In the genomic region with DNA sequence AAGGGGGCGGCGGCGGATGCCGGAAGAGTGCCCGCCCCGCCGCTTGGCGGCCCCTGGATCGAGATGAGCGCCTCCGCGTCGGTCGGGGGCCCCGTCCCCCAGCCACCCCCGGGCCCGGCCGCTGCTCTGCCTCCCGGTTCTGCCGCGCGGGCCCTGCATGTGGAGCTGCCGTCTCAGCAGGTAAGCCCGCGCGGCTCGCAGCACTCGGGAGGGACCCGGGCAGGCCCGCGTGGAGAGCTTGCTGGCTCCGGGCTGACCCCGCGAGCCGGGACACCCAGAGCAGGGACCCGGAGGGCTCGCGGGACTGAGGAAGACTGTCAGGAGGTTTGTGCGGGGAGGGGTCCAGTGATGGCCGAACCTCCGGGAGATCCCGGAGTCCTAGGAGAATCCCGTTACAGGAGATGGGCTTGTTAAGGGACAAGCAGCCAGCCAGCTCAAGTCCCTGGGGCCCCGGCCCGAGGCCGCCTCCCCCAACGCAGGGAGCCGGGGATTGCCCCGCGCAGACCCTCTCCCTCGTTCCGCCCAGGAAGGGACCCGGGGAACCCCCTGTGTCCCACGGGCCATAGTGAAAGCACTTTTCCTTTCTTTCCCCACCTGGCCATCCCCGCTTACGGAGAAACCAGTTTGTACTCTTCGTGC, we compare ENCODE assay signal across 8 cellular contexts. TPM values are rescaled to one million over a fixed set of nuclear protein-coding genes. Genes with fewer than 3 reads are reported as not detected.
DNase-seq lines count a peak whose midpoint lies in the region; ATAC-seq and TF ChIP-seq lines count a peak whose summit lies in the region.

No MANE protein-coding gene starts in this region.

- H3K27ac Mint-ChIP-seq in activated T-helper 2 cell treated with anti-CD3 and anti-CD28 coated beads, Interferon-gamma antibody, Interleukin-2, Interleukin-4, amounts not matched to agents 10 μg/mL and 5 μg/mL and 100 μg/mL, durations not matched to agents 14 hours and 24 hours and 36 hours = peak overlapping the region; percentile 92

- no peaks in the 10 kb centered on the region for H3K27me3 Mint-ChIP-seq in activated T-helper 2 cell treated with anti-CD3 and anti-CD28 coated beads, Interferon-gamma antibody, Interleukin-2, Interleukin-4, amounts not matched to agents 10 μg/mL and 5 μg/mL and 100 μg/mL, durations not matched to agents 14 hours and 24 hours and 36 hours (ENCODE audit: low read depth)

- H3K9me3 Mint-ChIP-seq in activated T-helper 2 cell treated with anti-CD3 and anti-CD28 coated beads, Interferon-gamma antibody, Interleukin-2, Interleukin-4, amounts not matched to agents 10 μg/mL and 5 μg/mL and 100 μg/mL, durations not matched to agents 14 hours and 24 hours and 36 hours = no peaks in the 10 kb centered on the region

- no peaks in the 10 kb centered on the region for H3K9me3 ChIP-seq in HAP-1
- no peaks in the 10 kb centered on the region for H3K9me3 ChIP-seq in gastroesophageal sphincter
- no peaks in the 10 kb centered on the region for H3K9me3 ChIP-seq in trophoblast cell (ENCODE audit: insufficient read depth, low read depth, low read length)

- H3K4me1 Mint-ChIP-seq in activated T-helper 2 cell treated with anti-CD3 and anti-CD28 coated beads, Interferon-gamma antibody, Interleukin-2, Interleukin-4, amounts not matched to agents 10 μg/mL and 5 μg/mL and 100 μg/mL, durations not matched to agents 14 hours and 24 hours and 36 hours (ENCODE audit: low read depth) = peaks cover 13% of the 10 kb centered on the region

- 0% methylated on average over 4 of the region's 57 CpGs for whole genome bisulfite sequencing in gastroesophageal sphincter (ENCODE audit: low coverage in 1 of 2), 2 donors
- no CpG with 5 or more reads among the region's 57 CpGs for WGBS in trophoblast cell (ENCODE audit: extremely low coverage, insufficient coverage, insufficient read length)

- H3K4me1 ChIP-seq in HAP-1 (peaks cover 8% of the 10 kb centered on the region; the same call in 1 of the 2 replicates), gastroesophageal sphincter (peaks cover 0 to 50% (median 9%) of the 10 kb centered on the region in 3 donors), trophoblast cell (ENCODE audit: control insufficient read depth in 1 of 2, insufficient read depth in 2 of 2, low read length in 2 of 2) (peaks cover 14 to 19% of the 10 kb centered on the region in 2 experiments)

- no peak for TF ChIP-seq POLR2A in gastroesophageal sphincter (IDR thresholded peaks at IDR 0.05)

- DNase-seq in GM12864 (ENCODE audit: low read depth) (no peak), HAP-1 (ENCODE audit: low spot score in 2 of 2) (peak; percentile 36 to 60), NCI-H1105 treated with DMSO at 0.1 percent for 48 hours (lab: John Stamatoyannopoulos, UW) (peak; percentile 40), trophoblast cell (peak; percentile 40 to 58), NCI-H1930 (lab: John Stamatoyannopoulos, UW) (no peak), OCI-M2 (lab: John Stamatoyannopoulos, UW; ENCODE audit: unreplicated experiment) (no peak)
- peak; percentile 48 for DNase-seq in activated T-helper 2 cell treated with anti-CD3 and anti-CD28 coated beads, Interferon-gamma antibody, Interleukin-2, Interleukin-4, amounts not matched to agents 10 μg/mL and 5 μg/mL and 100 μg/mL, durations not matched to agents 14 hours and 24 hours and 36 hours (ENCODE audit: low spot score)

- peak overlapping the region; percentile 5 for H4K12ac ChIP-seq in trophoblast cell (ENCODE audit: low read depth, low read length)

- no peak overlapping the region for H2AK5ac ChIP-seq in trophoblast cell (ENCODE audit: low read length)

- H4K8ac ChIP-seq in trophoblast cell (ENCODE audit: low read depth, low read length) = peak overlapping the region; percentile 25

- peak overlapping the region; percentile 16 for H4K91ac ChIP-seq in trophoblast cell (ENCODE audit: low read depth, low read length)

- H3K36me3 ChIP-seq in HAP-1 (replicated peaks) = no peaks in the 10 kb centered on the region
- H3K36me3 ChIP-seq in gastroesophageal sphincter = no peaks in the 10 kb centered on the region
- no peaks in the 10 kb centered on the region for H3K36me3 ChIP-seq in trophoblast cell (ENCODE audit: control insufficient read depth in 1 of 2, insufficient read depth in 2 of 2, low read length in 2 of 2)

- peak overlapping the region; percentile 48 for H3K14ac ChIP-seq in trophoblast cell (ENCODE audit: low read length)

- H3K18ac ChIP-seq in trophoblast cell (ENCODE audit: low read length) = peak overlapping the region; percentile 3

- H3K9ac ChIP-seq in trophoblast cell (ENCODE audit: low read length) = peak overlapping the region; percentile 90

- H3K4me3 ChIP-seq in GM12864 (ENCODE audit: low read depth, low read length) = peak overlapping the region; percentile 79
- H3K4me3 ChIP-seq in HAP-1 = peak overlapping the region; percentile 80
- H3K4me3 ChIP-seq in gastroesophageal sphincter = peak overlapping the region; percentile 94 to 97
- H3K4me3 ChIP-seq in trophoblast cell (ENCODE audit: low read depth, low read length) = peak overlapping the region; percentile 89

- H3K23ac ChIP-seq in trophoblast cell (ENCODE audit: low read length) = no peak overlapping the region

- H3K36me3 Mint-ChIP-seq in activated T-helper 2 cell treated with anti-CD3 and anti-CD28 coated beads, Interferon-gamma antibody, Interleukin-2, Interleukin-4, amounts not matched to agents 10 μg/mL and 5 μg/mL and 100 μg/mL, durations not matched to agents 14 hours and 24 hours and 36 hours (ENCODE audit: low read depth) = no peaks in the 10 kb centered on the region

- peak; percentile 16 for ATAC-seq in gastroesophageal sphincter

- H2BK12ac ChIP-seq in trophoblast cell (ENCODE audit: low read length) = peak overlapping the region; percentile 25

- in situ Hi-C loops in HAP-1 (cut with MboI; ENCODE audit: low sequenced_read_pairs) = no loop called here

- intact Hi-C loops in activated T-helper 2 cell treated with anti-CD3 and anti-CD28 coated beads, Interferon-gamma antibody, Interleukin-2, Interleukin-4, amounts not matched to agents 10 μg/mL and 5 μg/mL and 100 μg/mL, durations not matched to agents 14 hours and 24 hours and 36 hours (cut with micrococcal nuclease) = loop anchor here (2.0 to 10.0 kb wide), 3 partner anchors 47 to 419 kb away; partner anchors contain the start of gene DGAT2

- peak overlapping the region; percentile 9 for H2BK120ac ChIP-seq in trophoblast cell (ENCODE audit: insufficient read depth, low read length, poor library complexity)

- peaks cover 12% of the 10 kb centered on the region for H3K79me1 ChIP-seq in trophoblast cell (ENCODE audit: low read length)

- H3K27me3 ChIP-seq in HAP-1 (ENCODE audit: low read depth) (no peaks in the 10 kb centered on the region), gastroesophageal sphincter (no peaks in the 10 kb centered on the region), trophoblast cell (ENCODE audit: insufficient read depth, low read length) (no peaks in the 10 kb centered on the region)

- TF ChIP-seq CTCF in GM12864 (IDR thresholded peaks at IDR 0.05; ENCODE audit: low read depth, low read length, missing control alignments) (no peak), gastroesophageal sphincter (IDR thresholded peaks at IDR 0.05) (peak in 2 of 4 experiments; percentile 15 to 28)

- H2BK5ac ChIP-seq in trophoblast cell (ENCODE audit: low read depth, low read length, poor library complexity) = no peak overlapping the region

- H3K4me2 ChIP-seq in trophoblast cell (ENCODE audit: low read length) = peak overlapping the region; percentile 97

- peak overlapping the region; percentile 31 for H3K4ac ChIP-seq in trophoblast cell (ENCODE audit: low read depth, low read length)

- peak overlapping the region; percentile 72 for H2AFZ ChIP-seq in trophoblast cell (ENCODE audit: insufficient read depth, low read length, poor library complexity)

- TF ChIP-seq EP300 in gastroesophageal sphincter (IDR thresholded peaks at IDR 0.05) = no peak

- peaks cover 12% of the 10 kb centered on the region for H3K79me2 ChIP-seq in trophoblast cell (ENCODE audit: control insufficient read depth, insufficient read depth, low read length, poor library complexity)

- no peak overlapping the region for H3K4me3 Mint-ChIP-seq in activated T-helper 2 cell treated with anti-CD3 and anti-CD28 coated beads, Interferon-gamma antibody, Interleukin-2, Interleukin-4, amounts not matched to agents 10 μg/mL and 5 μg/mL and 100 μg/mL, durations not matched to agents 14 hours and 24 hours and 36 hours (ENCODE audit: low read depth)

- H3K27ac ChIP-seq in gastroesophageal sphincter (peak overlapping the region; percentile 94 to 98 (median 96)), trophoblast cell (ENCODE audit: low read depth, low read length) (peak overlapping the region; percentile 60)

RNA-seq across cellular contexts. Expression of gene UVRAG, which starts 0.5 kb away (rescaled TPM):
- 23.3 and 23.5 TPM in 2 replicates for total RNA-seq in activated T-helper 2 cell treated with anti-CD3 and anti-CD28 coated beads, Interferon-gamma antibody, Interleukin-2, Interleukin-4, amounts not matched to agents 10 μg/mL and 5 μg/mL and 100 μg/mL, durations not matched to agents 14 hours and 24 hours and 36 hours
- total RNA-seq in gastroesophageal sphincter = 10 to 100 TPM; 28.1 to 50.1 (median 34.7) TPM
- 4.8 and 5.0 TPM in 2 replicates for polyA plus RNA-seq in trophoblast cell (2013)

RNA-seq across cellular contexts. Expression of gene DGAT2, which starts 46.9 kb away (rescaled TPM):
- total RNA-seq in activated T-helper 2 cell treated with anti-CD3 and anti-CD28 coated beads, Interferon-gamma antibody, Interleukin-2, Interleukin-4, amounts not matched to agents 10 μg/mL and 5 μg/mL and 100 μg/mL, durations not matched to agents 14 hours and 24 hours and 36 hours = 2.6 and 3.0 TPM in 2 replicates
- 10 to 100 TPM in 1 of 4 donors, 1 to 10 TPM in 2, under 1 TPM in 1; 0.74 to 14.4 (median 1.5) TPM for total RNA-seq in gastroesophageal sphincter
- polyA plus RNA-seq in trophoblast cell (2013) = 0.04 and 0.12 TPM in 2 replicates

Comparison
In these comparisons a context has a peak if more than half of its experiments do, and no peak if none do; other contexts are left out.
1. DNase-seq: peak in HAP-1 (2 of 2), NCI-H1105 treated with DMSO at 0.1 percent for 48 hours (single experiment), activated T-helper 2 cell treated with anti-CD3 and anti-CD28 coated beads, Interferon-gamma antibody, Interleukin-2, Interleukin-4, amounts not matched to agents 10 μg/mL and 5 μg/mL and 100 μg/mL, durations not matched to agents 14 hours and 24 hours and 36 hours (single experiment) and trophoblast cell (2 of 2); none in GM12864 (single experiment), NCI-H1930 (0 of 2) and OCI-M2 (single experiment).
2. Peak in every context shown above with its lines, with median percentiles within 50 percentile points of each other: H3K4me3 ChIP-seq.